8 cellular contexts compared by ENCODE assay signal in the genomic region with DNA sequence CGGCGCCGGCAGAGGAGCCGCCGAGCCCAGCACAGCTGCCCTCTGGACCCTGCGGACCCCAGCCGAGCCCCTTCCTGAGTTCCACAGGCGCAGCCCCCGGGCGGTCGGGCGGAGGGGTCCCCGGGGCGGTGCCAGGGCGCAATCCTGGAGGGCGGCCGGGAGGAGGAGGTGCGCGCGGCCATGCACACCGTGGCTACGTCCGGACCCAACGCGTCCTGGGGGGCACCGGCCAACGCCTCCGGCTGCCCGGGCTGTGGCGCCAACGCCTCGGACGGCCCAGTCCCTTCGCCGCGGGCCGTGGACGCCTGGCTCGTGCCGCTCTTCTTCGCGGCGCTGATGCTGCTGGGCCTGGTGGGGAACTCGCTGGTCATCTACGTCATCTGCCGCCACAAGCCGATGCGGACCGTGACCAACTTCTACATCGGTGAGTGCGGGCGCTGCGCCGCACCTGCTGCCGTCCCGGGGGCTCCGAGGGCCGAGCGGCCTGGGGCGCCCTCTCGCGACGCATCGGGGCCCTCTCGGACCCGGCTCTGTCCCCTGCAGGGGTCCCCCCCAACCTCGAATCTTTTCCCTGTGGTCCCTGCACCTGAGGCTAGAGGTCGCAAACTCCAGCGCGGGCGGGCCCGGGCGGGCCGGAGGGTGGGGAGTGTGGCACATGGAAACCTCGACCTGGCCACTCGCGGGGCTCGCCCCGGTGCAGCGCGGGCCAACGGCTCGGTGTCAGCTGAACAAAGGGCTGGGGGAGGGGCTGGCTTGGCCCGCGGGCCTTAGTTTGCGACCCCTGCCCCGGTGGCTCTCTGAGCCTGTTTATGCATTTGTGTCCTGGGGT. TPM values are rescaled to one million over a fixed set of nuclear protein-coding genes. Genes with fewer than 3 reads are reported as not detected.
DNase-seq lines count a peak whose midpoint lies in the region; ATAC-seq and TF ChIP-seq lines count a peak whose summit lies in the region.

A gene (plus strand): TSS at position 11 of the 829 bp plus-strand sequence. CDS start 170 bp downstream, at position 181.

- no TSS peak for BruUV-seq in MCF 10A (replicated peaks; lab: Mats Ljungman, UMichigan)

- POLR2A ChIA-PET in RWPE1 (lab: Yijun Ruan, JAX; ENCODE audit: low non-redundant PET) (no interaction called here), MCF 10A (lab: Yijun Ruan, JAX) (interaction anchor here (0.9 kb wide), 1 partner anchor 63 kb away, joined by 3 read pairs; no protein-coding TSS in a partner anchor)

- H3K27ac ChIP-seq in RWPE1, result no peak within 1 kb of the TSS
- no peak within 1 kb of the TSS for H3K27ac ChIP-seq in vagina

- intact Hi-C loops in MCF 10A (cut with micrococcal nuclease), result loop anchor here (1.0 kb wide), 1 partner anchor 34 kb away; no protein-coding TSS in a partner anchor
- intact Hi-C loops in vagina (cut with DNase I), result no loop called here

- H3K36me3 Mint-ChIP-seq in MCF 10A (ENCODE audit: insufficient read depth, unreplicated experiment) (no peaks in the 10 kb centered on the region), memory B cell (no peaks in the 10 kb centered on the region)

- H3K27me3 ChIP-seq in vagina, result peaks cover 25% of the 10 kb centered on the region

- peak; percentile 99 for DNase-seq in 8988T
- DNase-seq in GM10266 (ENCODE audit: extremely low spot score), result peak; percentile 82
- no peak for DNase-seq in RWPE1 (ENCODE audit: low spot score)
- no peak for DNase-seq in MCF 10A (ENCODE audit: unreplicated experiment)
- DNase-seq in memory B cell (ENCODE audit: low spot score in 2 of 2), result peak; percentile 81 to 82
- no peak for DNase-seq in vagina (ENCODE audit: extremely low spot score in 2 of 2)
- no peak for DNase-seq in DMS153 treated with DMSO at 0.1 percent for 48 hours (lab: John Stamatoyannopoulos, UW; ENCODE audit: unreplicated experiment)
- DNase-seq in GM19240 (ENCODE audit: insufficient read length, low spot score), result no peak

- ATAC-seq in memory B cell (ENCODE audit: low read depth), result peak; percentile 56

- H3K36me3 ChIP-seq in vagina, result no peaks in the 10 kb centered on the region

- CTCF ChIA-PET in RWPE1 (lab: Yijun Ruan, JAX) (interaction anchor here (0.6 to 0.7 kb wide), 3 partner anchors 64 to 168 kb away, joined by 3 to 4 read pairs (median 3); no protein-coding TSS in a partner anchor), MCF 10A (lab: Yijun Ruan, JAX) (interaction anchor here (0.7 kb wide), 1 partner anchor 148 kb away, joined by 5 read pairs; no protein-coding TSS in a partner anchor)

- H3K4me1 Mint-ChIP-seq in MCF 10A (ENCODE audit: insufficient read depth, unreplicated experiment) (no peaks in the 10 kb centered on the region), memory B cell (peaks cover 21% of the 10 kb centered on the region)

- H3K9me3 ChIP-seq in vagina, result no peaks in the 10 kb centered on the region

- peaks cover 41% of the 10 kb centered on the region for H3K4me1 ChIP-seq in vagina

- no peaks in the 10 kb centered on the region for H3K9me3 Mint-ChIP-seq in MCF 10A (ENCODE audit: unreplicated experiment)
- H3K9me3 Mint-ChIP-seq in memory B cell, result no peaks in the 10 kb centered on the region

- H3K27ac Mint-ChIP-seq in MCF 10A (ENCODE audit: low read depth, unreplicated experiment) (no peak within 1 kb of the TSS), memory B cell (peak within 1 kb of the TSS; percentile 55)

- H3K4me3 Mint-ChIP-seq in MCF 10A (ENCODE audit: unreplicated experiment) (no peak within 1 kb of the TSS), memory B cell (peak within 1 kb of the TSS; percentile 78)

- H3K4me3 ChIP-seq in vagina, result peak within 1 kb of the TSS; percentile 31 to 46

- TF ChIP-seq POLR2A in vagina (IDR thresholded peaks at IDR 0.05), result no peak

- no peaks in the 10 kb centered on the region for H3K27me3 Mint-ChIP-seq in MCF 10A (ENCODE audit: insufficient read depth, unreplicated experiment)
- no peaks in the 10 kb centered on the region for H3K27me3 Mint-ChIP-seq in memory B cell

- TF ChIP-seq CTCF in GM10266 (IDR thresholded peaks at IDR 0.05; ENCODE audit: control insufficient read depth, insufficient read depth, low read depth, missing control alignments) (peak; percentile 82), RWPE1 (conservative IDR thresholded peaks at IDR 0.05; ENCODE audit: low read depth) (peak; percentile 65), MCF 10A (IDR thresholded peaks at IDR 0.05; ENCODE audit: unreplicated experiment) (peak; percentile 79), vagina (IDR thresholded peaks at IDR 0.05) (peak in 1 of 3 experiments; percentile 29)

RNA-seq across cellular contexts. Expression of the gene that starts here (rescaled TPM):
- total RNA-seq in MCF 10A (2022) (not detected in 2 replicates), vagina (not detected)

Comparison
In these comparisons a context has a peak if more than half of its experiments do, and no peak if none do; other contexts are left out.
1. DNase-seq: peak in 8988T (single experiment), GM10266 (single experiment) and memory B cell (2 of 2); none in RWPE1 (single experiment), MCF 10A (single experiment), vagina (0 of 2), DMS153 treated with DMSO at 0.1 percent for 48 hours (single experiment) and GM19240 (single experiment).